16 cellular contexts compared by ENCODE assay signal in genomic region chr21:38995755-38996154, GRCh38.
"Had no signal": no experiment of that assay in that cellular context is flagged by ENCODE, and none has a peak within 500 bp of the region (broad histone marks: within the 10 kb centered on the region; RNA-seq: fewer than 3 reads in every experiment).

No MANE protein-coding gene starts in this region.

- ATAC-seq: foreskin keratinocyte, left ventricle myocardium superior had no signal

- H3K36me3 Mint-ChIP-seq: activated naive CD8-positive, alpha-beta T cell treated with anti-CD3 and anti-CD28 coated beads for 36 hours had no signal

- H3K4me3 Mint-ChIP-seq: activated CD4-positive, alpha-beta memory T cell treated with anti-CD3 and anti-CD28 coated beads, Interleukin-2, amount 10 ng/mL, durations not matched to agents 7 days and 5 days; activated naive CD8-positive, alpha-beta T cell treated with anti-CD3 and anti-CD28 coated beads for 36 hours had no signal

- DNase-seq: activated CD4-positive, alpha-beta memory T cell treated with anti-CD3 and anti-CD28 coated beads, Interleukin-2, amount 10 ng/mL, durations not matched to agents 7 days and 5 days; activated gamma-delta T cell treated with Interleukin-2 at 50 U/mL for 16 hours; activated naive CD8-positive, alpha-beta T cell treated with anti-CD3 and anti-CD28 coated beads for 36 hours; activated T-cell treated with anti-CD3 and anti-CD28 coated beads, Interleukin-2, amount 50 U/mL, for 48 hours; brain microvascular endothelial cell; cerebellar nuclear complex; islet precursor cell; left ventricle myocardium superior; retina; T1000; thyroid gland had no signal

- H3K9me3 Mint-ChIP-seq: activated CD4-positive, alpha-beta memory T cell treated with anti-CD3 and anti-CD28 coated beads, Interleukin-2, amount 10 ng/mL, durations not matched to agents 7 days and 5 days; activated naive CD8-positive, alpha-beta T cell treated with anti-CD3 and anti-CD28 coated beads for 36 hours had no signal

- H3K36me3 ChIP-seq: brain microvascular endothelial cell, thyroid gland, vagina had no signal

- H3K27ac ChIP-seq: brain microvascular endothelial cell, foreskin keratinocyte, parathyroid adenoma, vagina, VCaP had no signal

- H3K4me3 ChIP-seq: skin epidermis, thyroid gland, vagina had no signal

- H3K9me3 ChIP-seq: thyroid gland, vagina had no signal

- H3K27ac Mint-ChIP-seq: activated CD4-positive, alpha-beta memory T cell treated with anti-CD3 and anti-CD28 coated beads, Interleukin-2, amount 10 ng/mL, durations not matched to agents 7 days and 5 days; activated naive CD8-positive, alpha-beta T cell treated with anti-CD3 and anti-CD28 coated beads for 36 hours had no signal

- H3K9ac ChIP-seq: parathyroid adenoma had no signal

- H3K27me3 ChIP-seq: brain microvascular endothelial cell, foreskin keratinocyte, thyroid gland, vagina had no signal
